ENCODE assay signal across 14 cellular contexts in the genomic region with DNA sequence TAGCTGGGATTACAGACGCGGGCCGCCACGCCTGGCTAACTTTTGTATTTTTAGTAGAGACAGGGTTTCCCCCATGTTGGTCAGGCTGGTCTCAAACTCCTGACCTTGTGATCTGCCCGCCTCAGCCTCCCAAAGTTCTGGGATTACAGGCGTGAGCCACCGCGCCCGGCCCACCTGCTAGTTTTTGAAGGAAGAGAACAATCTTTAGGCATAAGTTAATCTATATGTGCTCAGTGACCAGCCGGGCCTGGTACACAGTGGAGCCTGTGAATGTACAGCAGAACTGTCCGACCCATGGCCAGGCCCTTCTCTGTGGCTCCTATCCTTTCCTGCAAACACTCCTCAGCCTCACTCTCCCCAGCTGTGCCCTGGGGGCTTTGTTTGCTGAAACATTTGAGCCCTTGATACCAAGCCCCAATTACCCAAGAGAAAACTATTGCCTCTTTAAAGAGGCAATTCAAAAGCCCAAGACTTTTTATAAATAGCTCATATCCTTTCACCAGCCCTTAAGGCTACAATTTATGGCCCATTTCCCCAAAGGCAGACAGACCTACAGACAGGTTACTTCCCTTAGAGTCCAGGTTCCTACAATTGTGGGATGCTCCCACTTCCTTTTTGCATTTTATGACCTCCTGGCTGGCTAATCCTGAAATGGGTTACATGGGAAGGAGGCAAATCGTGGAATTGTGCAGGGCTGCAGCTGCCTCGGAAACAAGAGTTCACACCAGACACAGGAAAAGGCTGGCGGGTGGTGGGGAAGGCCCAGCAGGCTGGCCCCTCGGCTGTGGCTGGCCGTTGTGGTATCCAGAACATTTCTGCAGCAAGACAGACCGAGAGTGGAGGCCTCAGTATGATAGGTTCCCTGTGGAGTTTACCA. TPM values are rescaled to one million over a fixed set of nuclear protein-coding genes. Genes with fewer than 3 reads are reported as not detected.
A peak's percentile ranks its signal among the peaks of the same experiment; 100 is the strongest.
DNase-seq lines count a peak whose midpoint lies in the region; ATAC-seq, FAIRE-seq and TF ChIP-seq lines count a peak whose summit lies in the region.
"Had no signal": no experiment of that assay in that cellular context is flagged by ENCODE, and none has a peak within 500 bp of the region (broad histone marks: within the 10 kb centered on the region; RNA-seq: fewer than 3 reads in every experiment).

No MANE protein-coding gene starts in this region.

- POLR2A ChIA-PET in H1 (lab: Charles Lee; ENCODE audit: partially characterized antibody), result interaction anchor here (0.5 to 0.7 kb wide), 2 partner anchors 19 to 33 kb away, joined by 3 to 5 read pairs; no protein-coding TSS in a partner anchor

- H3K4ac ChIP-seq in H1 (replicated peaks; ENCODE audit: insufficient read length, low read depth, low read length), result peak overlapping the region; percentile 44

- no peaks in the 10 kb centered on the region for H3K9me3 ChIP-seq in H1 (ENCODE audit: insufficient read depth in 2 of 2, low read depth in 1 of 2, low read length in 1 of 2)
- H3K9me3 ChIP-seq: thoracic aorta had no signal

- no peak overlapping the region for H3K23ac ChIP-seq in H1 (ENCODE audit: insufficient read length)

- H4K5ac ChIP-seq in H1 (ENCODE audit: insufficient read length, low read depth, low read length), result no peak overlapping the region

- H3K4me3 ChIP-seq in H1 (ENCODE audit: extremely low read depth in 1 of 4, insufficient read depth in 2 of 4, low read depth in 3 of 4, low read length in 4 of 4), result no peak overlapping the region
- H3K4me3 ChIP-seq: thoracic aorta had no signal

- peaks cover 11% of the 10 kb centered on the region for H3K4me1 Mint-ChIP-seq in activated naive CD4-positive, alpha-beta T cell treated with anti-CD3 and anti-CD28 coated beads, Interleukin-2, amount 10 ng/mL, durations not matched to agents 7 days and 5 days
- peaks cover 8% of the 10 kb centered on the region for H3K4me1 Mint-ChIP-seq in stimulated activated effector memory CD8-positive, alpha-beta T cell treated with anti-CD3 and anti-CD28 coated beads, Interleukin-12 subunit alpha, Interleukin-12 subunit beta, amount 100 ng/mL, for 72 hours

- no peak overlapping the region for H2AFZ ChIP-seq in H1 (ENCODE audit: low read length)

- H3K9me3 Mint-ChIP-seq in activated naive CD4-positive, alpha-beta T cell treated with anti-CD3 and anti-CD28 coated beads, Interleukin-2, amount 10 ng/mL, durations not matched to agents 7 days and 5 days, result no peaks in the 10 kb centered on the region
- no peaks in the 10 kb centered on the region for H3K9me3 Mint-ChIP-seq in stimulated activated effector memory CD8-positive, alpha-beta T cell treated with anti-CD3 and anti-CD28 coated beads, Interleukin-12 subunit alpha, Interleukin-12 subunit beta, amount 100 ng/mL, for 72 hours

- ATAC-seq in HG03066 (IDR thresholded peaks at IDR 0.05; ENCODE audit: low read depth, unreplicated experiment), result peak; percentile 36
- ATAC-seq in stimulated activated effector memory CD8-positive, alpha-beta T cell treated with anti-CD3 and anti-CD28 coated beads, Interleukin-12 subunit alpha, Interleukin-12 subunit beta, amount 100 ng/mL, for 72 hours, result no peak

- H3K23me2 ChIP-seq in H1 (ENCODE audit: low read depth, low read length), result no peaks in the 10 kb centered on the region

- no peaks in the 10 kb centered on the region; the same call in 1 of the 2 replicates for H3K79me1 ChIP-seq in H1 (ENCODE audit: low read depth, low read length)

- H3K14ac ChIP-seq in H1 (ENCODE audit: insufficient read length), result no peak overlapping the region

- no peak overlapping the region for H2BK20ac ChIP-seq in H1 (ENCODE audit: low read length)

- H3K18ac ChIP-seq in H1 (ENCODE audit: extremely low read depth, low read length), result no peak overlapping the region

- no peaks in the 10 kb centered on the region for H3K27me3 ChIP-seq in H1 (replicated peaks in 1 of 4; ENCODE audit: control insufficient read depth in 3 of 4, extremely low read depth in 1 of 4, insufficient read depth in 3 of 4, low read length in 3 of 4)

- H2BK12ac ChIP-seq in H1 (ENCODE audit: low read depth, low read length), result no peak overlapping the region

- H2BK5ac ChIP-seq in H1 (ENCODE audit: low read depth, low read length), result no peak overlapping the region

- no peak overlapping the region for H3K4me3 Mint-ChIP-seq in activated naive CD4-positive, alpha-beta T cell treated with anti-CD3 and anti-CD28 coated beads, Interleukin-2, amount 10 ng/mL, durations not matched to agents 7 days and 5 days
- no peak overlapping the region for H3K4me3 Mint-ChIP-seq in stimulated activated effector memory CD8-positive, alpha-beta T cell treated with anti-CD3 and anti-CD28 coated beads, Interleukin-12 subunit alpha, Interleukin-12 subunit beta, amount 100 ng/mL, for 72 hours
- H3K4me3 Mint-ChIP-seq: activated naive CD8-positive, alpha-beta T cell had no signal

- H3K27me3 Mint-ChIP-seq in activated naive CD4-positive, alpha-beta T cell treated with anti-CD3 and anti-CD28 coated beads, Interleukin-2, amount 10 ng/mL, durations not matched to agents 7 days and 5 days, result peaks cover 3% of the 10 kb centered on the region
- H3K27me3 Mint-ChIP-seq: activated naive CD8-positive, alpha-beta T cell had no signal

- no peak overlapping the region for H2BK15ac ChIP-seq in H1 (ENCODE audit: low read length)

- TF ChIP-seq EP300 in H1 (IDR thresholded peaks at IDR 0.05; ENCODE audit: borderline replicate concordance in 1 of 2, low read depth in 2 of 2, low read length in 2 of 2), result no peak

- no peak overlapping the region for H4K8ac ChIP-seq in H1 (ENCODE audit: extremely low read depth, insufficient read depth, low read length)

- no peak overlapping the region for H3K9ac ChIP-seq in H1 (replicated peaks in 1 of 4; ENCODE audit: extremely low read depth in 1 of 4, low read depth in 3 of 4, low read length in 3 of 4)

- no peak for FAIRE-seq in H1 (lab: Jason Lieb, UNC)

- no peaks in the 10 kb centered on the region for H3K36me3 ChIP-seq in H1 (ENCODE audit: control insufficient read depth in 2 of 4, insufficient read depth in 4 of 4, low read length in 3 of 4)
- H3K36me3 ChIP-seq: thoracic aorta had no signal

- CTCF ChIA-PET in activated naive CD4-positive, alpha-beta T cell treated with anti-CD3 and anti-CD28 coated beads, Interleukin-2, amount 10 ng/mL, durations not matched to agents 7 days and 5 days (lab: Charles Lee), result no interaction called here
- CTCF ChIA-PET in H1 (lab: Charles Lee; ENCODE audit: partially characterized antibody), result interaction anchor here (0.6 to 2.9 kb wide), 4 partner anchors 64 to 312 kb away, joined by 3 to 12 read pairs (median 4); no protein-coding TSS in a partner anchor

- no peak for TF ChIP-seq POLR2A in H1 (IDR thresholded peaks at IDR 0.05; ENCODE audit: control extremely low read depth in 1 of 2, low read depth in 2 of 2, low read length in 2 of 2)

- 86% methylated on average over 16 of the region's 17 CpGs; no CpG with 5 or more reads in 1 of the 2 experiments for WGBS in H1 (ENCODE audit: extremely low coverage in 1 of 2, insufficient coverage in 1 of 2, insufficient read length in 1 of 2, insufficient replicate concordance in 2 of 2, low coverage in 1 of 2, low lambda C conversion rate in 2 of 2, missing lambda C conversion rate in 1 of 2), 2 experiments

- H3K56ac ChIP-seq in H1 (replicated peaks; ENCODE audit: insufficient read length, low read depth, low read length), result no peak overlapping the region

- no peak overlapping the region for H3K27ac ChIP-seq in H1 (ENCODE audit: low read depth, low read length)

- peak overlapping the region; percentile 49 for H3K27ac Mint-ChIP-seq in activated naive CD4-positive, alpha-beta T cell treated with anti-CD3 and anti-CD28 coated beads, Interleukin-2, amount 10 ng/mL, durations not matched to agents 7 days and 5 days
- peak overlapping the region; percentile 7 for H3K27ac Mint-ChIP-seq in stimulated activated effector memory CD8-positive, alpha-beta T cell treated with anti-CD3 and anti-CD28 coated beads, Interleukin-12 subunit alpha, Interleukin-12 subunit beta, amount 100 ng/mL, for 72 hours
- H3K27ac Mint-ChIP-seq: activated naive CD8-positive, alpha-beta T cell had no signal

- no peaks in the 10 kb centered on the region for H4K20me1 ChIP-seq in H1 (replicated peaks in 1 of 2; ENCODE audit: control insufficient read depth in 1 of 2, insufficient read depth in 2 of 2, low read length in 2 of 2)

- peak overlapping the region; percentile 19 for H4K91ac ChIP-seq in H1 (replicated peaks; ENCODE audit: insufficient read length, low read length)

- no peaks in the 10 kb centered on the region for H3K79me2 ChIP-seq in H1 (ENCODE audit: control insufficient read depth in 1 of 2, insufficient read depth in 2 of 2, low read length in 2 of 2)

- DNase-seq in activated naive CD4-positive, alpha-beta T cell treated with anti-CD3 and anti-CD28 coated beads, Interleukin-2, amount 10 ng/mL, durations not matched to agents 7 days and 5 days, result no peak
- DNase-seq in activated naive CD4-positive, alpha-beta T cell (lab: John Stamatoyannopoulos, UW), result no peak
- DNase-seq in H1 (ENCODE audit: low read depth in 1 of 2, low spot score in 2 of 2) (no peak), NCI-H226 (no peak), occipital lobe (lab: John Stamatoyannopoulos, UW) (no peak)
- no peak for DNase-seq in stimulated activated effector memory CD8-positive, alpha-beta T cell treated with anti-CD3 and anti-CD28 coated beads, Interleukin-12 subunit alpha, Interleukin-12 subunit beta, amount 100 ng/mL, for 72 hours (ENCODE audit: low spot score in 2 of 2)
- DNase-seq in stimulated activated CD4-positive, alpha-beta T cell treated with anti-CD3 and anti-CD28 coated beads, Interleukin-4, amount 100 ng/mL, for 1 hour, result no peak
- DNase-seq: GF-D8; mammary epithelial cell; NK-92 treated with Interleukin-12 subunit alpha and Interleukin-12 subunit beta, amount 100 ng/mL, for 24 hours; stimulated activated CD4-positive, alpha-beta T cell treated with anti-CD3 and anti-CD28 coated beads, Interleukin-2, amount 100 ng/mL, for 24 hours had no signal

- TF ChIP-seq CTCF in H1 (IDR thresholded peaks at IDR 0.05; ENCODE audit: control extremely low read depth in 1 of 3, insufficient read depth in 1 of 3, low read depth in 1 of 3, low read length in 3 of 3), result no peak

- H3K4me2 ChIP-seq in H1 (ENCODE audit: insufficient read depth in 1 of 2, low read depth in 2 of 2, low read length in 2 of 2), result no peak overlapping the region

- peaks cover 2 to 16% (median 9%) of the 10 kb centered on the region in 4 experiments for H3K4me1 ChIP-seq in H1 (replicated peaks in 1 of 4; ENCODE audit: control insufficient read depth in 3 of 4, insufficient read depth in 4 of 4, low read length in 3 of 4)

- 0 out of 2 replicates have a peak overlapping the region, but pooled peaks have one; percentile 11 for H2AK5ac ChIP-seq in H1 (ENCODE audit: low read depth, low read length)

- no peak overlapping the region for H2BK120ac ChIP-seq in H1 (replicated peaks; ENCODE audit: low read depth, low read length)

- H3K36me3 Mint-ChIP-seq in activated naive CD4-positive, alpha-beta T cell treated with anti-CD3 and anti-CD28 coated beads, Interleukin-2, amount 10 ng/mL, durations not matched to agents 7 days and 5 days, result no peaks in the 10 kb centered on the region
- no peaks in the 10 kb centered on the region for H3K36me3 Mint-ChIP-seq in stimulated activated effector memory CD8-positive, alpha-beta T cell treated with anti-CD3 and anti-CD28 coated beads, Interleukin-12 subunit alpha, Interleukin-12 subunit beta, amount 100 ng/mL, for 72 hours
- H3K36me3 Mint-ChIP-seq: activated naive CD8-positive, alpha-beta T cell had no signal

- no peak for TF ChIP-seq RAD21 in H1 (IDR thresholded peaks at IDR 0.05 in 1 of 2, conservative IDR thresholded peaks at IDR 0.05 in 1 of 2; ENCODE audit: low read depth in 2 of 2, low read length in 2 of 2)

RNA-seq across cellular contexts. Expression of a gene that starts 37.5 kb away (rescaled TPM):
- total RNA-seq in H1 (2021; fragmentation: NEBNext Ultra II Directional; extraction: Animal tissue kit (Norgen Biotek cat#: 25700)), result 98.2 and 113 TPM in 2 replicates
- 59.1 and 80.0 TPM in 2 replicates for polyA plus RNA-seq in H1 (2011; rRNA removed)
- polyA plus RNA-seq in H1 (2011; cell fraction: cytosol; rRNA removed), result 30.4 TPM
- 77.2 TPM for polyA plus RNA-seq in H1 (2011; cell fraction: nucleus; rRNA removed)
- 48.8 to 66.0 TPM (median 56.2 TPM) in 4 replicates for polyA plus RNA-seq in H1 (2012, experiment 1 of 2)
- 30.7 TPM for polyA plus RNA-seq in H1 (2012, experiment 2 of 2)
- polyA plus RNA-seq in H1 (2013, experiment 1 of 2), result 97.0 TPM
- 102 TPM for polyA plus RNA-seq in H1 (2013, experiment 2 of 2)
- 78.2 and 94.7 TPM in 2 replicates for polyA minus RNA-seq in H1 (2011; rRNA and poly(A)+ RNA removed)
- polyA minus RNA-seq in H1 (2011; cell fraction: cytosol; rRNA and poly(A)+ RNA removed), result 44.6 TPM
- polyA minus RNA-seq in H1 (2011; cell fraction: nucleus; rRNA and poly(A)+ RNA removed), result 95.5 TPM
- 3.3 TPM for total RNA-seq in occipital lobe

Comparison
In these comparisons a context has a peak if more than half of its experiments do, and no peak if none do; other contexts are left out.
1. RNA of a gene that starts 37.5 kb away (total RNA-seq): 98.2 to 113 TPM in H1; 3.3 TPM in occipital lobe (single experiment); every median in the first group is over 10 times any median in the second.